In genomic region chr22:50625568-50626313, GRCh38 we compare ENCODE assay signal across 2 cellular contexts.
A peak's percentile ranks its signal among the peaks of the same experiment; 100 is the strongest.
TF ChIP-seq lines count a peak whose summit lies in the region.

No MANE protein-coding gene starts in this region.

TF ChIP-seq in Ishikawa, 13 proteins besides CTCF, POLR2A, EP300 and RAD21:
- TF ChIP-seq EGR1 (IDR thresholded peaks at IDR 0.05) (no peak), CEBPB (IDR thresholded peaks at IDR 0.05) (no peak), TCF12 (IDR thresholded peaks at IDR 0.05; ENCODE audit: low read depth) (no peak), ZBTB7A (IDR thresholded peaks at IDR 0.05; ENCODE audit: low read depth) (no peak), TEAD4 (IDR thresholded peaks at IDR 0.05) (no peak), CREB1 (IDR thresholded peaks at IDR 0.05; ENCODE audit: low read depth) (no peak), NFIC (IDR thresholded peaks at IDR 0.05) (no peak), REST (IDR thresholded peaks at IDR 0.05; ENCODE audit: low read depth) (no peak), USF1 (IDR thresholded peaks at IDR 0.05) (no peak), TAF1 (IDR thresholded peaks at IDR 0.05; ENCODE audit: low read depth) (no peak), FOXM1 (IDR thresholded peaks at IDR 0.05; ENCODE audit: borderline replicate concordance, low read depth) (no peak), YY1 (IDR thresholded peaks at IDR 0.05; ENCODE audit: low read depth) (no peak), MAX (IDR thresholded peaks at IDR 0.05) (no peak)

TF ChIP-seq in H1, 55 proteins besides CTCF, POLR2A, EP300 and RAD21:
- TF ChIP-seq RFX5 (IDR thresholded peaks at IDR 0.05; ENCODE audit: borderline replicate concordance, low read depth, low read length) (no peak), MAX (IDR thresholded peaks at IDR 0.05) (no peak), CHD1 (IDR thresholded peaks at IDR 0.05; ENCODE audit: low read depth, low read length) (no peak), CREB1 (IDR thresholded peaks at IDR 0.05) (0 out of 2 replicates have a peak, but pooled peaks have one; percentile 28), SRF (IDR thresholded peaks at IDR 0.05; ENCODE audit: low read depth, low read length) (no peak)
